In the genomic region with DNA sequence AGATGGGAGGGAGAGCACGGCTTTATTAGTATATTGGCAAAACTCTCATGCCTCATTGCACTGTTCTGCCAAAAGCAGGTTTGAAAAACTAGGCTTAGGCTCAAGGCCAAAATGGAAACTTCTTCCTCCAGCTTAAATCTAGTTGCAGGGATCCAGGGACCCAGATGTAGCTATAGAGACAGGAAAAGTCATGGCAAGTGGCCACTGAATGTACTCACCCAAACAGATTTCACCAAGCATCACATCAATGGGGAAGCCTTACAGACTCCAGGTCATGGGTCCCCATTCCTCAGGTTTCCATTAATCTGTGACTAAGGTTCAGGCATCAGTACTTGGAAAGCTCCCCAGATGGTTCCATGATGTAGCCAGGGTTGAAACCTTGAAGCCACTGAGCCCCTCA, we compare ENCODE assay signal across 22 cellular contexts.
"Had no signal": no experiment of that assay in that cellular context is flagged by ENCODE, and none has a peak within 500 bp of the region (broad histone marks: within the 10 kb centered on the region; RNA-seq: fewer than 3 reads in every experiment).

No MANE protein-coding gene starts in this region.

- H3K9ac ChIP-seq: KMS-11, SK-N-SH had no signal

- H3K36me3 Mint-ChIP-seq: T-cell had no signal

- H3K4me2 ChIP-seq: KMS-11, SK-N-SH had no signal

- DNase-seq: Kasumi-1, MM.1S, NCI-H1105, NCI-H1417, NCI-H1436 treated with DMSO at 0.1 percent for 48 hours, NCI-H1694, NCI-H187 treated with DMSO at 0.1 percent for 48 hours, NCI-H2029 treated with DMSO at 0.1 percent for 48 hours, NCI-H2171 treated with DMSO at 0.1 percent for 48 hours, NCI-H345, NCI-H510A, NCI-H524 treated with DMSO at 0.1 percent for 48 hours, NCI-H774, PC-3, SHP77, SK-N-SH, SW 1271, T-cell had no signal

- ATAC-seq: Panc1, PC-3, T-cell had no signal

- H3K27ac ChIP-seq: KMS-11, RWPE1 had no signal

- H3K27ac Mint-ChIP-seq: T-cell; T-helper 1 cell treated with Interleukin-12 subunit alpha and Interleukin-12 subunit beta and Interleukin-4 antibody, amounts not matched to agents 30 μg/mL and 1 μg/mL, for 36 hours had no signal

- H3K4me1 Mint-ChIP-seq: T-cell had no signal

- H3K9me2 ChIP-seq: SK-N-SH had no signal

- H3K4me3 Mint-ChIP-seq: T-cell; T-helper 1 cell treated with Interleukin-12 subunit alpha and Interleukin-12 subunit beta and Interleukin-4 antibody, amounts not matched to agents 30 μg/mL and 1 μg/mL, for 36 hours had no signal

- H3K9me3 ChIP-seq: SK-N-SH had no signal

- H3K27me3 Mint-ChIP-seq: T-cell had no signal
